In genomic region chr9:97900103-97900737, GRCh38 we compare ENCODE assay signal across 15 cellular contexts. TPM values are rescaled to one million over a fixed set of nuclear protein-coding genes. Genes with fewer than 3 reads are reported as not detected.
DNase-seq lines count a peak whose midpoint lies in the region; ATAC-seq and TF ChIP-seq lines count a peak whose summit lies in the region.
"Had no signal": no experiment of that assay in that cellular context is flagged by ENCODE, and none has a peak within 500 bp of the region (broad histone marks: within the 10 kb centered on the region; RNA-seq: fewer than 3 reads in every experiment).

No MANE protein-coding gene starts in this region.

- no peak overlapping the region for H3K27ac ChIP-seq in CD4-positive, alpha-beta T cell (ENCODE audit: low read depth, low read length)
- no peak overlapping the region for H3K27ac ChIP-seq in right lobe of liver
- H3K27ac ChIP-seq: coronary artery, parathyroid adenoma, SJCRH30, vagina had no signal

- no peaks in the 10 kb centered on the region for H3K9me3 Mint-ChIP-seq in CD4-positive, alpha-beta T cell
- H3K9me3 Mint-ChIP-seq in activated CD4-positive, alpha-beta T cell treated with anti-CD3 and anti-CD28 coated beads for 36 hours (ENCODE audit: low read depth) = no peaks in the 10 kb centered on the region
- no peaks in the 10 kb centered on the region for H3K9me3 Mint-ChIP-seq in endothelial cell (ENCODE audit: unreplicated experiment)
- H3K9me3 Mint-ChIP-seq: stimulated activated naive CD8-positive, alpha-beta T cell treated with anti-CD3 and anti-CD28 coated beads, Interleukin-15, Interleukin-2, amounts not matched to agents 100 ng/mL and 50 ng/mL, for 24 hours had no signal

- TF ChIP-seq CTCF in CD4-positive, alpha-beta T cell (IDR thresholded peaks at IDR 0.05) = no peak
- no peak for TF ChIP-seq CTCF in right lobe of liver (IDR thresholded peaks at IDR 0.05)
- TF ChIP-seq CTCF in endothelial cell (IDR thresholded peaks at IDR 0.05; ENCODE audit: unreplicated experiment) = no peak

- TF ChIP-seq POLR2A in right lobe of liver (IDR thresholded peaks at IDR 0.05) = no peak

- no peak overlapping the region for H3K4me3 ChIP-seq in MG63
- no peak overlapping the region for H3K4me3 ChIP-seq in right lobe of liver
- H3K4me3 ChIP-seq: coronary artery, SJCRH30, vagina had no signal

- peak overlapping the region; percentile 96 for H3K27ac Mint-ChIP-seq in CD4-positive, alpha-beta T cell
- H3K27ac Mint-ChIP-seq in activated CD4-positive, alpha-beta T cell treated with anti-CD3 and anti-CD28 coated beads for 36 hours = no peak overlapping the region
- H3K27ac Mint-ChIP-seq in endothelial cell (ENCODE audit: unreplicated experiment) = no peak overlapping the region
- H3K27ac Mint-ChIP-seq: stimulated activated naive CD8-positive, alpha-beta T cell treated with anti-CD3 and anti-CD28 coated beads, Interleukin-15, Interleukin-2, amounts not matched to agents 100 ng/mL and 50 ng/mL, for 24 hours had no signal

- peaks cover 44% of the 10 kb centered on the region for H3K36me3 Mint-ChIP-seq in CD4-positive, alpha-beta T cell (ENCODE audit: low read depth)
- peaks cover 10% of the 10 kb centered on the region for H3K36me3 Mint-ChIP-seq in activated CD4-positive, alpha-beta T cell treated with anti-CD3 and anti-CD28 coated beads for 36 hours (ENCODE audit: low read depth)
- no peaks in the 10 kb centered on the region for H3K36me3 Mint-ChIP-seq in endothelial cell (ENCODE audit: low read depth, unreplicated experiment)

- H3K27me3 ChIP-seq in CD4-positive, alpha-beta T cell (ENCODE audit: control insufficient read depth, insufficient read depth, low read length) = no peaks in the 10 kb centered on the region
- H3K27me3 ChIP-seq in MG63 = no peaks in the 10 kb centered on the region
- no peaks in the 10 kb centered on the region for H3K27me3 ChIP-seq in right lobe of liver
- H3K27me3 ChIP-seq: SJCRH30, vagina had no signal

- no peak for ATAC-seq in CD4-positive, alpha-beta T cell (ENCODE audit: poor library complexity)
- ATAC-seq in right lobe of liver = peak in 3 of 4 donors; percentile 41 to 60 (median 59)
- ATAC-seq in activated CD4-positive, alpha-beta T cell treated with anti-CD3 and anti-CD28 coated beads for 36 hours = no peak

- H3K4me1 Mint-ChIP-seq in CD4-positive, alpha-beta T cell (ENCODE audit: low read depth) = peaks cover 70% of the 10 kb centered on the region
- H3K4me1 Mint-ChIP-seq in activated CD4-positive, alpha-beta T cell treated with anti-CD3 and anti-CD28 coated beads for 36 hours = peaks cover 47% of the 10 kb centered on the region
- peaks cover 2% of the 10 kb centered on the region for H3K4me1 Mint-ChIP-seq in endothelial cell (ENCODE audit: unreplicated experiment)

- POLR2A ChIA-PET in CD4-positive, alpha-beta T cell (lab: Charles Lee) = interaction anchor here (0.8 to 9.8 kb wide), 5 partner anchors 8 to 357 kb away, joined by 3 to 335 read pairs (median 4); partner anchors contain the start of gene TRMO
- POLR2A ChIA-PET in activated CD4-positive, alpha-beta T cell treated with anti-CD3 and anti-CD28 coated beads for 36 hours (lab: Charles Lee) = interaction anchor here (0.7 to 1.0 kb wide), 2 partner anchors 17 to 1106 kb away, joined by 3 to 7 read pairs; no protein-coding TSS in a partner anchor

- 56% methylated on average over 4 of the region's 9 CpGs for WGBS in right lobe of liver (ENCODE audit: insufficient coverage, low coverage, low lambda C conversion rate, missing lambda C conversion rate)

- no peaks in the 10 kb centered on the region for H3K27me3 Mint-ChIP-seq in CD4-positive, alpha-beta T cell
- no peaks in the 10 kb centered on the region for H3K27me3 Mint-ChIP-seq in activated CD4-positive, alpha-beta T cell treated with anti-CD3 and anti-CD28 coated beads for 36 hours
- peaks cover 4% of the 10 kb centered on the region for H3K27me3 Mint-ChIP-seq in endothelial cell (ENCODE audit: unreplicated experiment)
- H3K27me3 Mint-ChIP-seq: stimulated activated naive CD8-positive, alpha-beta T cell treated with anti-CD3 and anti-CD28 coated beads, Interleukin-15, Interleukin-2, amounts not matched to agents 100 ng/mL and 50 ng/mL, for 24 hours had no signal

- H3K9me3 ChIP-seq in CD4-positive, alpha-beta T cell (ENCODE audit: control insufficient read depth, low read length) = no peaks in the 10 kb centered on the region
- H3K9me3 ChIP-seq in MG63 = no peaks in the 10 kb centered on the region
- no peaks in the 10 kb centered on the region for H3K9me3 ChIP-seq in right lobe of liver
- H3K9me3 ChIP-seq: SJCRH30, vagina had no signal

- CTCF ChIA-PET in CD4-positive, alpha-beta T cell (lab: Charles Lee) = interaction anchor here (0.8 to 14.2 kb wide), 7 partner anchors 9 to 363 kb away, joined by 3 to 221 read pairs (median 9); partner anchors contain the start of genes ANP32B and TRMO
- CTCF ChIA-PET in activated CD4-positive, alpha-beta T cell treated with anti-CD3 and anti-CD28 coated beads for 36 hours (lab: Charles Lee) = interaction anchor here (0.6 to 8.3 kb wide), 27 partner anchors 9 to 1164 kb away, joined by 3 to 113 read pairs (median 3); partner anchors contain the start of genes TBC1D2 and TRMO

- DNase-seq in CD4-positive, alpha-beta T cell = no peak
- peak; percentile 72 for DNase-seq in MG63
- DNase-seq in cerebellum (ENCODE audit: low spot score) = peak; percentile 11
- peak in 1 of 3 donors; percentile 43 for DNase-seq in right lobe of liver
- DNase-seq in activated CD4-positive, alpha-beta T cell treated with anti-CD3 and anti-CD28 coated beads for 36 hours = no peak
- no peak for DNase-seq in epidermal melanocyte (ENCODE audit: insufficient read length, low spot score)
- no peak for DNase-seq in NCI-H748 treated with DMSO at 0.1 percent for 48 hours (lab: John Stamatoyannopoulos, UW)
- no peak for DNase-seq in endothelial cell (ENCODE audit: low spot score)
- DNase-seq: activated CD4-positive, alpha-beta T cell treated with anti-CD3 and anti-CD28 coated beads for 48 hours; left colon had no signal

- no peak overlapping the region for H3K4me3 Mint-ChIP-seq in CD4-positive, alpha-beta T cell
- no peak overlapping the region for H3K4me3 Mint-ChIP-seq in activated CD4-positive, alpha-beta T cell treated with anti-CD3 and anti-CD28 coated beads for 36 hours
- no peak overlapping the region for H3K4me3 Mint-ChIP-seq in endothelial cell (ENCODE audit: unreplicated experiment)
- H3K4me3 Mint-ChIP-seq: stimulated activated naive CD8-positive, alpha-beta T cell treated with anti-CD3 and anti-CD28 coated beads, Interleukin-15, Interleukin-2, amounts not matched to agents 100 ng/mL and 50 ng/mL, for 24 hours had no signal

- peaks cover 24% of the 10 kb centered on the region for H3K36me3 ChIP-seq in MG63
- peaks cover 0 to 12% (median 10%) of the 10 kb centered on the region in 4 donors for H3K36me3 ChIP-seq in right lobe of liver

- intact Hi-C loops in CD4-positive, alpha-beta T cell (cut with DNase I, micrococcal nuclease) = loop anchor here (5.0 to 10.0 kb wide), 3 partner anchors 98 to 362 kb away; partner anchors contain the start of genes NCBP1 (in 1 of the 2) and TSTD2 (in 1 of the 2)
- intact Hi-C loops in right lobe of liver (cut with DNase I) = loop anchor here in 1 of 2 donors (5.0 kb wide), 1 partner anchor 193 kb away; no protein-coding TSS in a partner anchor
- intact Hi-C loops in activated CD4-positive, alpha-beta T cell treated with anti-CD3 and anti-CD28 coated beads for 36 hours (cut with DNase I, micrococcal nuclease) = loop anchor here (5.0 kb wide), 4 partner anchors 48 to 268 kb away; partner anchors contain the start of genes XPA (in 2 of the 2), FOXE1 (in 1 of the 2), NCBP1 (in 1 of the 2) and TSTD2 (in 1 of the 2)

- peaks cover 0 to 8% (median 0%) of the 10 kb centered on the region in 4 donors for H3K4me1 ChIP-seq in right lobe of liver
- H3K4me1 ChIP-seq: parathyroid adenoma, SJCRH30 had no signal

RNA-seq across cellular contexts. Expression of gene TRMO, which starts 22.1 kb away (rescaled TPM):
- total RNA-seq in CD4-positive, alpha-beta T cell = 10 to 100 TPM; 42.8 to 45.8 TPM
- total RNA-seq in MG63 (2014; rRNA removed; shearing (Covaris generic); ENCODE audit: low replicate concordance) = 16.1 and 33.5 TPM in 2 replicates
- 17.0 TPM for total RNA-seq in cerebellum
- 10 to 100 TPM in 1 of 6 experiments, 1 to 10 TPM in 5; 5.7 to 14.7 (median 8.3) TPM for total RNA-seq in right lobe of liver
- 10 to 100 TPM; 13.9 to 20.7 TPM for total RNA-seq in activated CD4-positive, alpha-beta T cell treated with anti-CD3 and anti-CD28 coated beads for 36 hours
- total RNA-seq in endothelial cell (ENCODE audit: unreplicated experiment) = 6.8 TPM

RNA-seq across cellular contexts. Expression of gene HEMGN, which starts 37.8 kb away (rescaled TPM):
- under 1 TPM; 0.30 to 0.34 TPM for total RNA-seq in CD4-positive, alpha-beta T cell
- not detected in 2 replicates for total RNA-seq in MG63 (2014; rRNA removed; shearing (Covaris generic); ENCODE audit: low replicate concordance)
- total RNA-seq in cerebellum (2.7 TPM), right lobe of liver (1 to 10 TPM in 2 of 6 experiments, under 1 TPM in 1, not detected in 3; 0.09 to 2.9 (median 1.0) TPM), endothelial cell (ENCODE audit: unreplicated experiment) (0.44 TPM)
- 1 to 10 TPM; 1.5 to 2.9 TPM for total RNA-seq in activated CD4-positive, alpha-beta T cell treated with anti-CD3 and anti-CD28 coated beads for 36 hours
- total RNA-seq: left colon, SJCRH30, vagina had no signal

RNA-seq across cellular contexts. Expression of gene FOXE1, which starts 47.2 kb away (rescaled TPM):
- total RNA-seq in CD4-positive, alpha-beta T cell = not detected
- total RNA-seq in MG63 (2014; rRNA removed; shearing (Covaris generic); ENCODE audit: low replicate concordance) = not detected in 2 replicates
- total RNA-seq in cerebellum (not detected), right lobe of liver (not detected), endothelial cell (ENCODE audit: unreplicated experiment) (not detected)
- total RNA-seq in activated CD4-positive, alpha-beta T cell treated with anti-CD3 and anti-CD28 coated beads for 36 hours = under 1 TPM; 0.07 TPM
- total RNA-seq: SJCRH30 had no signal

Comparison
In these comparisons a context has a peak if more than half of its experiments do, and no peak if none do; other contexts are left out.
1. ATAC-seq: peak in right lobe of liver (3 of 4); none in CD4-positive, alpha-beta T cell (single experiment) and activated CD4-positive, alpha-beta T cell treated with anti-CD3 and anti-CD28 coated beads for 36 hours (single experiment).
2. DNase-seq: peak in MG63 (single experiment) and cerebellum (single experiment); none in CD4-positive, alpha-beta T cell (0 of 10), activated CD4-positive, alpha-beta T cell treated with anti-CD3 and anti-CD28 coated beads for 36 hours (single experiment), epidermal melanocyte (single experiment), NCI-H748 treated with DMSO at 0.1 percent for 48 hours (single experiment) and endothelial cell (single experiment).